17 cellular contexts compared by ENCODE assay signal in the genomic region with DNA sequence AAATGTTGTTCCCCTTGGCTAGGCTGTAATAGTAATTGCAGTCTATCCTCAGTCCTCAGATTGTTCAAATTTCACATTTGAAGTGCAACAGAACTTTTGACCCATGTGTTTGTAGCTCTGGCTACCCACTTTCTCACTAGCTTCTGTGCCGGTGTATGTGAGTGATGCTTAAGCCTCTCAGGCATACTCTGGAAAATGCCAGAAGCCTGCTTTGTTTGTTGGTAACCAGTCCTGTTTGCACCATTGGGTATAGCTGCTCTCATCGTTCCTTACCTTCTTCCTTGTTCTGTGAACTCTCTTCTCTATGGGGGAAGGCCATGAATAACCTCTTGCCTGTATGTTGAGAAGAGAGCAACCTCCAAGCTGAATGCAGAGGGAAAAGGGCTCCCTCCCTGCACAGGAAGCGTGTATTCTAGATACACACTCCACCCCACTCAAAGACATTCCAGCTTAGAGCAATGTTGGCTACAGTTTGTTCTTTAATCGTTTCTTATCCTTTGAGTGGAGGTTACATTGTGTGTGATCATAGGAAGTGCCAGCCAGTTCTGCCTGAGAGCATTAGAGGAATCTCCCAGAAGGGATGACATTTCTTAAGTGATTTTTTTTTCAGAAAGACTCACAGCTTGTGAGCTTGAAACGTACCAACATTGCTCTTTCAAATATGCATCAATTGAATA. TPM values are rescaled to one million over a fixed set of nuclear protein-coding genes. Genes with fewer than 3 reads are reported as not detected.
DNase-seq lines count a peak whose midpoint lies in the region; ATAC-seq and TF ChIP-seq lines count a peak whose summit lies in the region.
"Had no signal": no experiment of that assay in that cellular context is flagged by ENCODE, and none has a peak within 500 bp of the region (broad histone marks: within the 10 kb centered on the region; RNA-seq: fewer than 3 reads in every experiment).

No MANE protein-coding gene starts in this region.

- no peak for TF ChIP-seq CTCF in GM10248 (IDR thresholded peaks at IDR 0.05; ENCODE audit: control extremely low read depth, extremely low read depth, low read depth, missing control alignments)

- no peak for TF ChIP-seq EP300 in Ishikawa (IDR thresholded peaks at IDR 0.05; ENCODE audit: borderline replicate concordance)

- POLR2A ChIA-PET in GM10248 (lab: Yijun Ruan, JAX): no interaction called here

- ATAC-seq in activated CD8-positive, alpha-beta memory T cell treated with anti-CD3 and anti-CD28 coated beads, Interleukin-2, amount 10 ng/mL, durations not matched to agents 7 days and 5 days: no peak
- ATAC-seq: HepG2 had no signal

- H3K9me3 Mint-ChIP-seq in activated CD8-positive, alpha-beta memory T cell treated with anti-CD3 and anti-CD28 coated beads, Interleukin-2, amount 10 ng/mL, durations not matched to agents 7 days and 5 days (ENCODE audit: low read depth): no peaks in the 10 kb centered on the region
- H3K9me3 Mint-ChIP-seq: CD4-positive, alpha-beta memory T cell had no signal

- DNase-seq in cerebellar cortex (ENCODE audit: low spot score) (peak; percentile 13), kidney glomerular epithelial cell (lab: John Stamatoyannopoulos, UW) (peak; percentile 90), retina (peak; percentile 69), GM03348 (ENCODE audit: low spot score) (no peak), GM10248 (ENCODE audit: extremely low spot score) (no peak)
- no peak for DNase-seq in activated CD8-positive, alpha-beta memory T cell treated with anti-CD3 and anti-CD28 coated beads, Interleukin-2, amount 10 ng/mL, durations not matched to agents 7 days and 5 days
- DNase-seq: CD4-positive, alpha-beta memory T cell; MG63; NCI-H1092 treated with DMSO at 0.1 percent for 48 hours; NCI-H187 treated with DMSO at 0.1 percent for 48 hours; NCI-H2171 treated with DMSO at 0.1 percent for 48 hours; NCI-H510A; NCI-H82; SHP77 had no signal

- H3K36me3 Mint-ChIP-seq in activated CD8-positive, alpha-beta memory T cell treated with anti-CD3 and anti-CD28 coated beads, Interleukin-2, amount 10 ng/mL, durations not matched to agents 7 days and 5 days: peaks cover 8% of the 10 kb centered on the region

- H3K4me1 Mint-ChIP-seq in activated CD8-positive, alpha-beta memory T cell treated with anti-CD3 and anti-CD28 coated beads, Interleukin-2, amount 10 ng/mL, durations not matched to agents 7 days and 5 days: no peaks in the 10 kb centered on the region
- H3K4me1 Mint-ChIP-seq: B cell had no signal

- no peaks in the 10 kb centered on the region for H3K27me3 Mint-ChIP-seq in activated CD8-positive, alpha-beta memory T cell treated with anti-CD3 and anti-CD28 coated beads, Interleukin-2, amount 10 ng/mL, durations not matched to agents 7 days and 5 days
- H3K27me3 Mint-ChIP-seq: B cell; CD4-positive, alpha-beta memory T cell had no signal

- no peak overlapping the region for H3K4me3 Mint-ChIP-seq in activated CD8-positive, alpha-beta memory T cell treated with anti-CD3 and anti-CD28 coated beads, Interleukin-2, amount 10 ng/mL, durations not matched to agents 7 days and 5 days
- H3K4me3 Mint-ChIP-seq: B cell; CD4-positive, alpha-beta memory T cell had no signal

- TF ChIP-seq RAD21 in Ishikawa (IDR thresholded peaks at IDR 0.05; ENCODE audit: low read depth): no peak

- no peak overlapping the region for H3K27ac Mint-ChIP-seq in activated CD8-positive, alpha-beta memory T cell treated with anti-CD3 and anti-CD28 coated beads, Interleukin-2, amount 10 ng/mL, durations not matched to agents 7 days and 5 days
- H3K27ac Mint-ChIP-seq: B cell had no signal

- CTCF ChIA-PET in activated CD8-positive, alpha-beta memory T cell treated with anti-CD3 and anti-CD28 coated beads, Interleukin-2, amount 10 ng/mL, durations not matched to agents 7 days and 5 days (lab: Charles Lee): interaction anchor here (1.1 kb wide), 1 partner anchor 40 kb away, joined by 3 read pairs; no protein-coding TSS in a partner anchor
- CTCF ChIA-PET in GM10248 (lab: Yijun Ruan, JAX): interaction anchor here (1.2 to 1.5 kb wide), 3 partner anchors 10 to 40 kb away, joined by 3 to 4 read pairs (median 3); no protein-coding TSS in a partner anchor

TF ChIP-seq in Ishikawa, 13 proteins besides CTCF, POLR2A, EP300 and RAD21:
- TF ChIP-seq TEAD4 (IDR thresholded peaks at IDR 0.05) (peak; percentile 62), NFIC (IDR thresholded peaks at IDR 0.05) (no peak; the same call in 1 of the 2 replicates)

RNA-seq across cellular contexts. Expression of a gene that starts 40.5 kb away (rescaled TPM):
- total RNA-seq in activated CD8-positive, alpha-beta memory T cell treated with anti-CD3 and anti-CD28 coated beads, Interleukin-2, amount 10 ng/mL, durations not matched to agents 7 days and 5 days: under 1 TPM in 1 of 2 experiments, not detected in 1; 0.09 TPM
- total RNA-seq: B cell; CD4-positive, alpha-beta memory T cell; HepG2 had no signal

RNA-seq across cellular contexts. Expression of a gene that starts 44.4 kb away (rescaled TPM):
- total RNA-seq in activated CD8-positive, alpha-beta memory T cell treated with anti-CD3 and anti-CD28 coated beads, Interleukin-2, amount 10 ng/mL, durations not matched to agents 7 days and 5 days: 10 to 100 TPM; 16.0 to 18.7 TPM

Comparison
In these comparisons a context has a peak if more than half of its experiments do, and no peak if none do; other contexts are left out.
1. DNase-seq: peak in cerebellar cortex (single experiment), kidney glomerular epithelial cell (single experiment) and retina (single experiment); none in activated CD8-positive, alpha-beta memory T cell treated with anti-CD3 and anti-CD28 coated beads, Interleukin-2, amount 10 ng/mL, durations not matched to agents 7 days and 5 days (single experiment), GM03348 (single experiment) and GM10248 (single experiment).